In the genomic region with DNA sequence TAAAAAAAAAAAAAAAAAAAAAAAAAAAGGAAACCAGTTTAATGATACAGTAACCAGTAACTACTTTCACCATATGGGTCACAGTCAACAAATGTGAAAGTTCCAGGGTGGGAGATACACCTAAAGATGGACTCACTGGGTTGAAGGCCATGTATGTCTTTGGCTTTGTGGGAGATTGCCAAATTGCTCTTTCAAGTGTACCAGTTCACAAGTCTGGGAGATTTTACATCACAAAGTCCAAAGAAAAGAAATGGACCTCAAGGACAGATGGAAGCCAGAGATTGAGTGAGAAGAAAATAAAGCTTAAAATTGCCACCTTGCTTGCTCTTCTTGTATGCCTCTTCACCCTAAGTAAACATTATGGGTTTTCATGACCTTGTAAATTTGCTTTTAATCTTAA, we compare ENCODE assay signal across 8 cellular contexts.
"Had no signal": no experiment of that assay in that cellular context is flagged by ENCODE, and none has a peak within 500 bp of the region (broad histone marks: within the 10 kb centered on the region; RNA-seq: fewer than 3 reads in every experiment).

No MANE protein-coding gene starts in this region.

- H3K27ac ChIP-seq: GM23248 had no signal

- H3K4me3 ChIP-seq: GM23248, HAP-1 had no signal

- H3K9me3 ChIP-seq: HAP-1 had no signal

- H3K4me1 ChIP-seq: HAP-1 had no signal

- H3K36me3 ChIP-seq: HAP-1 had no signal

- DNase-seq: GM23248, GOT3, H7, HFFc6, KBM-7 had no signal

- H2AFZ ChIP-seq: GM23248 had no signal

- ATAC-seq: HCT116 had no signal

- FAIRE-seq: HTR-8/SVneo had no signal
